8 cellular contexts compared by ENCODE assay signal in the genomic region with DNA sequence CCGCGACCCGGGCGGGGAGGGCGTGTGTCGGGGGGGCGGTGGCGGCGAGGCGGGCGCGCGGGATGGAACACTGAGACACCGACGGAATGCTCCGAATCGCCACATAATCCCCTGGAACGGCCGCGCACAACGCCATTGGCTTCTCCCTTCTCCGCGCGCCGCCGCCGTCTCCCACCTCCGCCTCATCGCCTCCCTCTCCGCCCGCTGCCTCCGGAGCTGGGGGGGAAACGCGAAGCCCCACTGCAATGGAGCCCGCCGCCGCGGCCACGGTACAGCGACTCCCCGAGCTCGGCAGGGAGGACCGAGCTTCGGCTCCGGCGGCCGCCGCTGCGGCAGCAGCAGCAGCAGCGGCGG. TPM values are rescaled to one million over a fixed set of nuclear protein-coding genes. Genes with fewer than 3 reads are reported as not detected.
DNase-seq lines count a peak whose midpoint lies in the region; ATAC-seq, FAIRE-seq and TF ChIP-seq lines count a peak whose summit lies in the region.

Gene PHLPP1 (plus strand): TSS at position 103 of the 354 bp plus-strand sequence. CDS start 143 bp downstream, at position 246.

- H3K9me3 ChIP-seq in A549 (no peaks in the 10 kb centered on the region), adrenal gland (replicated peaks in 1 of 3) (no peaks in the 10 kb centered on the region), testis (no peaks in the 10 kb centered on the region)

- H3K27ac ChIP-seq in A549 (peak within 1 kb of the TSS; percentile 85 to 93), adrenal gland (peak within 1 kb of the TSS in 4 of 5 donors; percentile 89 to 94 (median 92)), testis (peak within 1 kb of the TSS; percentile 92 to 99)

- peaks cover 31% of the 10 kb centered on the region for H3K4me1 ChIP-seq in A549
- peaks cover 0 to 19% of the 10 kb centered on the region in 2 donors for H3K4me1 ChIP-seq in adrenal gland (replicated peaks in 1 of 2)
- no peaks in the 10 kb centered on the region for H3K4me1 ChIP-seq in testis

- WGBS in A549 (ENCODE audit: missing lambda C conversion rate), result no CpG with 5 or more reads among the region's 51 CpGs
- WGBS in adrenal gland, 4 donors, result 0 to 1% (median 0%) methylated on average over 11 to 51 of the region's 51 CpGs; no CpG with 5 or more reads in 1 of the 4 donors
- 0 to 1% methylated on average over 3 to 46 of the region's 51 CpGs for WGBS in testis, 2 donors

- TF ChIP-seq POLR2A in A549 (IDR thresholded peaks at IDR 0.05; ENCODE audit: low read length) (peak; percentile 52), adrenal gland (IDR thresholded peaks at IDR 0.05) (peak; percentile 65 to 93), testis (IDR thresholded peaks at IDR 0.05) (no peak)

- no peak; a peak in 1 of 6 replicates for ATAC-seq in A549
- ATAC-seq in GM19025 (IDR thresholded peaks at IDR 0.05; ENCODE audit: low read depth, unreplicated experiment), result peak; percentile 20
- peak; percentile 8 for ATAC-seq in HG03196 (IDR thresholded peaks at IDR 0.05; ENCODE audit: unreplicated experiment)
- no peak for ATAC-seq in left colon

- TF ChIP-seq EP300 in A549 (IDR thresholded peaks at IDR 0.05), result no peak

- TF ChIP-seq CTCF in A549 (IDR thresholded peaks at IDR 0.05) (no peak), adrenal gland (IDR thresholded peaks at IDR 0.05) (no peak), testis (IDR thresholded peaks at IDR 0.05) (no peak)

- DNase-seq in A549 (ENCODE audit: low read depth in 1 of 2, low spot score in 1 of 2) (no peak), adrenal gland (no peak), left colon (no peak), testis (no peak), SHP77 treated with DMSO at 0.1 percent for 48 hours (lab: John Stamatoyannopoulos, UW) (no peak), islet precursor cell (no peak)

- no peak for FAIRE-seq in A549 (lab: Jason Lieb, UNC)

- peak within 1 kb of the TSS; percentile 92 for H3K4me2 ChIP-seq in A549

- intact Hi-C loops in adrenal gland (cut with DNase I), result loop anchor here (5.0 to 10.0 kb wide), 3 partner anchors 139 to 699 kb away; no protein-coding TSS in a partner anchor
- intact Hi-C loops in left colon (cut with DNase I, micrococcal nuclease), result loop anchor here in 1 of 2 donors (10.0 kb wide), 1 partner anchor 131 kb away; no protein-coding TSS in a partner anchor
- intact Hi-C loops in testis (cut with DNase I; ENCODE audit: low total_unique reads), result loop anchor here (10.0 kb wide), 1 partner anchor 259 kb away; no protein-coding TSS in a partner anchor

- H3K4me3 ChIP-seq in A549, result peak within 1 kb of the TSS; percentile 69
- H3K4me3 ChIP-seq in adrenal gland, result peak within 1 kb of the TSS in 3 of 4 donors; percentile 57 to 93 (median 67)
- H3K4me3 ChIP-seq in testis, result peak within 1 kb of the TSS; percentile 78 to 81

- TF ChIP-seq RAD21 in A549 (conservative IDR thresholded peaks at IDR 0.05 in 1 of 2, IDR thresholded peaks at IDR 0.05 in 1 of 2), result no peak

- CTCF ChIA-PET in A549 (lab: Yijun Ruan, JAX), result interaction anchor here (0.6 to 5.6 kb wide), 27 partner anchors 11 to 527 kb away, joined by 3 to 48 read pairs (median 4); no protein-coding TSS in a partner anchor

- no peaks in the 10 kb centered on the region for H3K36me3 ChIP-seq in adrenal gland (replicated peaks in 1 of 2)
- no peaks in the 10 kb centered on the region for H3K36me3 ChIP-seq in testis (ENCODE audit: low read depth, missing control alignments)

- POLR2A ChIA-PET in A549 (lab: Yijun Ruan, JAX), result interaction anchor here (0.6 to 1.5 kb wide), 6 partner anchors 11 to 266 kb away, joined by 3 to 9 read pairs (median 5); no protein-coding TSS in a partner anchor

- H3K27me3 ChIP-seq in adrenal gland, result no peaks in the 10 kb centered on the region
- H3K27me3 ChIP-seq in testis, result no peaks in the 10 kb centered on the region

TF ChIP-seq in A549, 52 proteins besides CTCF, POLR2A, EP300 and RAD21:
- TF ChIP-seq ZNF302 (CRISPR knock-in tag; IDR thresholded peaks at IDR 0.05) (no peak), TP53 (CRISPR knock-in tag; IDR thresholded peaks at IDR 0.05) (no peak), HEYL (CRISPR knock-in tag; IDR thresholded peaks at IDR 0.05) (no peak), CBX8 (IDR thresholded peaks at IDR 0.05) (no peak), ZFP36 (IDR thresholded peaks at IDR 0.05; ENCODE audit: borderline replicate concordance, partially characterized antibody) (no peak), FOSL2 (IDR thresholded peaks at IDR 0.05) (no peak), FOSL2 (CRISPR knock-in tag; IDR thresholded peaks at IDR 0.05) (no peak), ESRRA (IDR thresholded peaks at IDR 0.05; ENCODE audit: borderline replicate concordance, low read length) (no peak), MYC (IDR thresholded peaks at IDR 0.05; ENCODE audit: borderline replicate concordance, low read length) (no peak), KDM1A (IDR thresholded peaks at IDR 0.05; ENCODE audit: low read depth) (no peak), EHF (CRISPR knock-in tag; IDR thresholded peaks at IDR 0.05) (no peak), SREBF2 (IDR thresholded peaks at IDR 0.05) (no peak), ZSCAN20 (CRISPR knock-in tag; IDR thresholded peaks at IDR 0.05) (no peak), NFE2L2 (conservative IDR thresholded peaks at IDR 0.05; ENCODE audit: low read length) (no peak), CEBPB (IDR thresholded peaks at IDR 0.05) (no peak), POLR2AphosphoS2 (conservative IDR thresholded peaks at IDR 0.05; ENCODE audit: low read length) (no peak)
- TF ChIP-seq, protein P1, sequence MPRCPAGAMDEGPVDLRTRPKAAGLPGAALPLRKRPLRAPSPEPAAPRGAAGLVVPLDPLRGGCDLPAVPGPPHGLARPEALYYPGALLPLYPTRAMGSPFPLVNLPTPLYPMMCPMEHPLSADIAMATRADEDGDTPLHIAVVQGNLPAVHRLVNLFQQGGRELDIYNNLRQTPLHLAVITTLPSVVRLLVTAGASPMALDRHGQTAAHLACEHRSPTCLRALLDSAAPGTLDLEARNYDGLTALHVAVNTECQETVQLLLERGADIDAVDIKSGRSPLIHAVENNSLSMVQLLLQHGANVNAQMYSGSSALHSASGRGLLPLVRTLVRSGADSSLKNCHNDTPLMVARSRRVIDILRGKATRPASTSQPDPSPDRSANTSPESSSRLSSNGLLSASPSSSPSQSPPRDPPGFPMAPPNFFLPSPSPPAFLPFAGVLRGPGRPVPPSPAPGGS (IDR thresholded peaks at IDR 0.05), result no peak
- TF ChIP-seq, protein P2, sequence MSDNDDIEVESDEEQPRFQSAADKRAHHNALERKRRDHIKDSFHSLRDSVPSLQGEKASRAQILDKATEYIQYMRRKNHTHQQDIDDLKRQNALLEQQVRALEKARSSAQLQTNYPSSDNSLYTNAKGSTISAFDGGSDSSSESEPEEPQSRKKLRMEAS (IDR thresholded peaks at IDR 0.05), result no peak
TF ChIP-seq in A549: peak in this region for 0.

RNA-seq across cellular contexts. Expression of gene PHLPP1, which starts in this region (rescaled TPM):
- polyA plus RNA-seq in A549 (2011; rRNA removed) (12.1 and 12.8 TPM in 2 replicates), A549 (2017; fragmentation: RNase III; extraction: RNeasy Plus Mini Kit Qiagen cat#74134 plus additional on column Dnase treatment) (5.9 to 6.5 TPM (median 6.0 TPM) in 3 replicates), adrenal gland (10 to 100 TPM; 13.8 to 20.9 (median 16.3) TPM), testis (ENCODE audit: insufficient read depth, low read depth, low replicate concordance) (31.5 TPM)
- polyA plus RNA-seq in A549 (2012; cell fraction: cytosol; rRNA removed), result 5.4 and 7.2 TPM in 2 replicates
- polyA plus RNA-seq in A549 (2012; cell fraction: nucleus; rRNA removed), result 9.7 and 11.2 TPM in 2 replicates
- 19.7 and 30.0 TPM in 2 replicates for polyA minus RNA-seq in A549 (2011; rRNA and poly(A)+ RNA removed)
- total RNA-seq in adrenal gland (10 to 100 TPM; 20.9 to 61.6 (median 48.8) TPM), left colon (10 to 100 TPM; 21.4 to 22.9 TPM), testis (10 to 100 TPM; 50.5 to 60.1 TPM)

Comparison
In these comparisons a context has a peak if more than half of its experiments do, and no peak if none do; other contexts are left out.
1. ATAC-seq: peak in GM19025 (single experiment) and HG03196 (single experiment); none in A549 (0 of 2) and left colon (single experiment).
2. Peak in every context shown above with its lines, with median percentiles within 50 percentile points of each other: H3K27ac ChIP-seq and H3K4me3 ChIP-seq.